Comparison of ENCODE assay signal across 15 cellular contexts in the genomic region with DNA sequence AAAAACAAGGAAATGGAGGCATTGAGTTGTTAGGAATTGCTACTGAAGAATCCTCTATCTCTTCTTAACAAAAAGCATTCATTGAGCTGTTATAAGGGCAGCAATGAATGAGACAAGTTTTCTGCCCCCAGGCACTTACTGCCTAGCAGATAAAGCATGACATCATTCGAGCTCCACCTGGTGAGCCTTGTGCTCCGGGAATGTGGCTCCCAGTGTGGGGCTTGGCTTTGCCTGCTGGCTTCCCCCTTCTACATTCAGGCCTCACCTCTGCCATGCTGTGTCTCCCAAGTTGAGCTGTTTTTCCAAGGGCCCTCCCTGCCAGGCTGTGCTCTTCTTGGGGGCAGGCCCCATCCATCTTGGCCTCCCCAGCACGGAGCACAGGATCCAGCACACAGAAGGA.
DNase-seq lines count a peak whose midpoint lies in the region; ATAC-seq and TF ChIP-seq lines count a peak whose summit lies in the region.
"Had no signal": no experiment of that assay in that cellular context is flagged by ENCODE, and none has a peak within 500 bp of the region (broad histone marks: within the 10 kb centered on the region; RNA-seq: fewer than 3 reads in every experiment).

No MANE protein-coding gene starts in this region.

- POLR2A ChIA-PET in HEK293 (lab: Yijun Ruan, JAX), result no interaction called here

- H3K36me3 ChIP-seq in HEK293 (ENCODE audit: control insufficient read depth in 2 of 2, insufficient read depth in 1 of 2, low read length in 2 of 2), result no peaks in the 10 kb centered on the region
- H3K36me3 ChIP-seq in RWPE2 (ENCODE audit: low read depth), result no peaks in the 10 kb centered on the region
- H3K36me3 ChIP-seq: cardiac muscle cell, thyroid gland had no signal

- H3K27ac ChIP-seq in HEK293 (ENCODE audit: extremely low read depth, low read depth, low read length) (no peak overlapping the region), RWPE2 (ENCODE audit: poor library complexity, severe bottlenecking) (no peak overlapping the region)
- H3K27ac ChIP-seq: cardiac muscle cell, thyroid gland had no signal

- TF ChIP-seq CTCF in HEK293 (tag by site-specific recombination; IDR thresholded peaks at IDR 0.05) (no peak), RWPE2 (IDR thresholded peaks at IDR 0.05; ENCODE audit: poor library complexity, severe bottlenecking) (no peak)

- DNase-seq in COR-L47 (lab: John Stamatoyannopoulos, UW) (peak; percentile 21), RWPE2 (ENCODE audit: low spot score) (no peak), islet precursor cell (peak; percentile 88), NCI-H2227 (lab: John Stamatoyannopoulos, UW; ENCODE audit: unreplicated experiment) (no peak)
- DNase-seq: activated CD4-positive, CD25-positive, alpha-beta regulatory T cell; activated CD8-positive, alpha-beta memory T cell treated with anti-CD3 and anti-CD28 coated beads, Interleukin-2, amount 50 U/mL, for 48 hours; NCI-H2029 treated with DMSO at 0.1 percent for 48 hours; T-cell; thyroid gland had no signal

- ATAC-seq in RWPE2 (ENCODE audit: low read depth), result peak; percentile 73
- no peak for ATAC-seq in HG02623 (IDR thresholded peaks at IDR 0.05; ENCODE audit: unreplicated experiment)
- ATAC-seq in GM18511 (IDR thresholded peaks at IDR 0.05; ENCODE audit: unreplicated experiment), result no peak
- no peak for ATAC-seq in GM18861 (IDR thresholded peaks at IDR 0.05; ENCODE audit: unreplicated experiment)
- ATAC-seq: activated naive CD4-positive, alpha-beta T cell treated with anti-CD3 and anti-CD28 coated beads, Interleukin-2, amount 50 U/mL, for 72 hours; T-cell had no signal

- H3K9me3 ChIP-seq in HEK293 (ENCODE audit: control insufficient read depth, insufficient read depth, low read depth, low read length) (no peaks in the 10 kb centered on the region), RWPE2 (ENCODE audit: severe bottlenecking) (no peaks in the 10 kb centered on the region)
- H3K9me3 ChIP-seq: thyroid gland had no signal

- H3K4me1 ChIP-seq in HEK293 (ENCODE audit: control insufficient read depth, insufficient read depth, low read length) (no peaks in the 10 kb centered on the region), RWPE2 (ENCODE audit: insufficient read depth, poor library complexity, severe bottlenecking) (no peaks in the 10 kb centered on the region)
- H3K4me1 ChIP-seq: thyroid gland had no signal

- CTCF ChIA-PET in HEK293 (lab: Yijun Ruan, JAX), result interaction anchor here (0.6 to 1.3 kb wide), 6 partner anchors 15 to 270 kb away, joined by 3 to 5 read pairs (median 3); no protein-coding TSS in a partner anchor

- H3K27me3 ChIP-seq in RWPE2 (ENCODE audit: insufficient read depth, poor library complexity, severe bottlenecking), result no peaks in the 10 kb centered on the region
- H3K27me3 ChIP-seq: cardiac muscle cell, thyroid gland had no signal

- H3K4me3 ChIP-seq in HEK293 (ENCODE audit: low read depth, low read length) (no peak overlapping the region), RWPE2 (ENCODE audit: severe bottlenecking) (no peak overlapping the region)
- H3K4me3 ChIP-seq: cardiac muscle cell, thyroid gland had no signal

TF ChIP-seq in HEK293, 187 proteins besides CTCF, POLR2A, EP300 and RAD21 (continues in another document):
- TF ChIP-seq ZIC2 (tag by site-specific recombination; IDR thresholded peaks at IDR 0.05) (peak; percentile 99), IKZF3 (tag by site-specific recombination; IDR thresholded peaks at IDR 0.05) (0 out of 2 replicates have a peak, but pooled peaks have one; percentile 47), ZNF843 (tag by site-specific recombination; IDR thresholded peaks at IDR 0.05) (no peak), BCL11B (tag by site-specific recombination; IDR thresholded peaks at IDR 0.05; ENCODE audit: low read depth) (no peak), ATF2 (tag by site-specific recombination; IDR thresholded peaks at IDR 0.05; ENCODE audit: low read depth) (peak; percentile 85), ZNF626 (tag by site-specific recombination; IDR thresholded peaks at IDR 0.05) (no peak), ZNF677 (tag by site-specific recombination; IDR thresholded peaks at IDR 0.05) (no peak), ZNF138 (tag by site-specific recombination; IDR thresholded peaks at IDR 0.05; ENCODE audit: borderline replicate concordance) (no peak), ZNF112 (tag by site-specific recombination; IDR thresholded peaks at IDR 0.05) (no peak), GLIS1 (tag by site-specific recombination; IDR thresholded peaks at IDR 0.05) (peak; percentile 58), ZBTB21 (tag by site-specific recombination; IDR thresholded peaks at IDR 0.05) (peak; percentile 51; the same call in 1 of the 2 replicates), SALL2 (tag by site-specific recombination; IDR thresholded peaks at IDR 0.05; ENCODE audit: borderline replicate concordance) (no peak)
- TF ChIP-seq, protein P1, sequence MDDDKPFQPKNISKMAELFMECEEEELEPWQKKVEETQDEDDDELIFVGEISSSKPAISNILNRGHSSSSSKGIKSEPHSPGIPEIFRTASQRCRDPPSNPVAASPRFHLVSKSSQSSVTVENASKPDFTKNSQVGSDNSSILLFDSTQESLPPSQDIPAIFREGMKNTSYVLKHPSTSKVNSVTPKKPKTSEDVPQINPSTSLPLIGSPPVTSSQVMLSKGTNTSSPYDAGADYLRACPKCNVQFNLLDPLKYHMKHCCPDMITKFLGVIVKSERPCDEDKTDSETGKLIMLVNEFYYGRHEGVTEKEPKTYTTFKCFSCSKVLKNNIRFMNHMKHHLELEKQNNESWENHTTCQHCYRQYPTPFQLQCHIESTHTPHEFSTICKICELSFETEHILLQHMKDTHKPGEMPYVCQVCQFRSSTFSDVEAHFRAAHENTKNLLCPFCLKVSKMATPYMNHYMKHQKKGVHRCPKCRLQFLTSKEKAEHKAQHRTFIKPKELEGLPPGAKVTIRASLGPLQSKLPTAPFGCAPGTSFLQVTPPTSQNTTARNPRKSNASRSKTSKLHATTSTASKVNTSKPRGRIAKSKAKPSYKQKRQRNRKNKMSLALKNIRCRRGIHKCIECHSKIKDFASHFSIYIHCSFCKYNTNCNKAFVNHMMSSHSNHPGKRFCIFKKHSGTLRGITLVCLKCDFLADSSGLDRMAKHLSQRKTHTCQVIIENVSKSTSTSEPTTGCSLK (tag by site-specific recombination; IDR thresholded peaks at IDR 0.05), result no peak
- TF ChIP-seq, protein P2, sequence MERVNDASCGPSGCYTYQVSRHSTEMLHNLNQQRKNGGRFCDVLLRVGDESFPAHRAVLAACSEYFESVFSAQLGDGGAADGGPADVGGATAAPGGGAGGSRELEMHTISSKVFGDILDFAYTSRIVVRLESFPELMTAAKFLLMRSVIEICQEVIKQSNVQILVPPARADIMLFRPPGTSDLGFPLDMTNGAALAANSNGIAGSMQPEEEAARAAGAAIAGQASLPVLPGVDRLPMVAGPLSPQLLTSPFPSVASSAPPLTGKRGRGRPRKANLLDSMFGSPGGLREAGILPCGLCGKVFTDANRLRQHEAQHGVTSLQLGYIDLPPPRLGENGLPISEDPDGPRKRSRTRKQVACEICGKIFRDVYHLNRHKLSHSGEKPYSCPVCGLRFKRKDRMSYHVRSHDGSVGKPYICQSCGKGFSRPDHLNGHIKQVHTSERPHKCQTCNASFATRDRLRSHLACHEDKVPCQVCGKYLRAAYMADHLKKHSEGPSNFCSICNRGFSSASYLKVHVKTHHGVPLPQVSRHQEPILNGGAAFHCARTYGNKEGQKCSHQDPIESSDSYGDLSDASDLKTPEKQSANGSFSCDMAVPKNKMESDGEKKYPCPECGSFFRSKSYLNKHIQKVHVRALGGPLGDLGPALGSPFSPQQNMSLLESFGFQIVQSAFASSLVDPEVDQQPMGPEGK (tag by site-specific recombination; IDR thresholded peaks at IDR 0.05), result peak; percentile 36; the same call in 1 of the 2 replicates
- TF ChIP-seq, protein P3, sequence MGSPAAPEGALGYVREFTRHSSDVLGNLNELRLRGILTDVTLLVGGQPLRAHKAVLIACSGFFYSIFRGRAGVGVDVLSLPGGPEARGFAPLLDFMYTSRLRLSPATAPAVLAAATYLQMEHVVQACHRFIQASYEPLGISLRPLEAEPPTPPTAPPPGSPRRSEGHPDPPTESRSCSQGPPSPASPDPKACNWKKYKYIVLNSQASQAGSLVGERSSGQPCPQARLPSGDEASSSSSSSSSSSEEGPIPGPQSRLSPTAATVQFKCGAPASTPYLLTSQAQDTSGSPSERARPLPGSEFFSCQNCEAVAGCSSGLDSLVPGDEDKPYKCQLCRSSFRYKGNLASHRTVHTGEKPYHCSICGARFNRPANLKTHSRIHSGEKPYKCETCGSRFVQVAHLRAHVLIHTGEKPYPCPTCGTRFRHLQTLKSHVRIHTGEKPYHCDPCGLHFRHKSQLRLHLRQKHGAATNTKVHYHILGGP (tag by site-specific recombination; IDR thresholded peaks at IDR 0.05), result no peak
- TF ChIP-seq, protein P4, sequence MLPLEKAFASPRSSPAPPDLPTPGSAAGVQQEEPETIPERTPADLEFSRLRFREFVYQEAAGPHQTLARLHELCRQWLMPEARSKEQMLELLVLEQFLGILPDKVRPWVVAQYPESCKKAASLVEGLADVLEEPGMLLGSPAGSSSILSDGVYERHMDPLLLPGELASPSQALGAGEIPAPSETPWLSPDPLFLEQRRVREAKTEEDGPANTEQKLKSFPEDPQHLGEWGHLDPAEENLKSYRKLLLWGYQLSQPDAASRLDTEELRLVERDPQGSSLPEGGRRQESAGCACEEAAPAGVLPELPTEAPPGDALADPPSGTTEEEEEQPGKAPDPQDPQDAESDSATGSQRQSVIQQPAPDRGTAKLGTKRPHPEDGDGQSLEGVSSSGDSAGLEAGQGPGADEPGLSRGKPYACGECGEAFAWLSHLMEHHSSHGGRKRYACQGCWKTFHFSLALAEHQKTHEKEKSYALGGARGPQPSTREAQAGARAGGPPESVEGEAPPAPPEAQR (tag by site-specific recombination; IDR thresholded peaks at IDR 0.05), result no peak

Comparison
In these comparisons a context has a peak if more than half of its experiments do, and no peak if none do; other contexts are left out.
1. DNase-seq: peak in COR-L47 (single experiment) and islet precursor cell (single experiment); none in RWPE2 (single experiment) and NCI-H2227 (single experiment).